18 cellular contexts compared by ENCODE assay signal in genomic region chr6:27760464-27760863, GRCh38.
DNase-seq lines count a peak whose midpoint lies in the region; ATAC-seq, FAIRE-seq and TF ChIP-seq lines count a peak whose summit lies in the region.
"Had no signal": no experiment of that assay in that cellular context is flagged by ENCODE, and none has a peak within 500 bp of the region (broad histone marks: within the 10 kb centered on the region; RNA-seq: fewer than 3 reads in every experiment).

No MANE protein-coding gene starts in this region.

- H3K36me3 Mint-ChIP-seq in T-helper 17 cell (ENCODE audit: low read depth), result no peaks in the 10 kb centered on the region
- H3K36me3 Mint-ChIP-seq: CD8-positive, alpha-beta T cell had no signal

- peak overlapping the region; percentile 91 for H3K4me3 Mint-ChIP-seq in T-helper 17 cell
- H3K4me3 Mint-ChIP-seq: B cell; CD8-positive, alpha-beta T cell had no signal

- H3K27ac Mint-ChIP-seq in T-helper 17 cell, result peak overlapping the region; percentile 97
- H3K27ac Mint-ChIP-seq: B cell; CD8-positive, alpha-beta T cell had no signal

- POLR2A ChIA-PET in HEK293T (lab: Yijun Ruan, JAX), result interaction anchor here (0.7 to 2.5 kb wide), 2 partner anchors 12 to 133 kb away, joined by 3 to 9 read pairs; a partner anchor contains a TSS

- no peak overlapping the region for H3K4me3 ChIP-seq in GM12865 (ENCODE audit: low read depth, low read length)
- H3K4me3 ChIP-seq in epithelial cell of esophagus (ENCODE audit: low read length), result no peak overlapping the region

- DNase-seq in GM12865 (ENCODE audit: low read depth), result peak; percentile 38
- no peak for DNase-seq in GM19239 (ENCODE audit: insufficient read length, low spot score)
- DNase-seq in T-helper 17 cell, result no peak
- peak; percentile 60 for DNase-seq in epithelial cell of esophagus (ENCODE audit: low read depth)
- DNase-seq in stimulated activated CD4-positive, alpha-beta T cell treated with anti-CD3 and anti-CD28 coated beads, Interleukin-12 subunit alpha, Interleukin-12 subunit beta, amount 100 ng/mL, for 4 hours, result no peak
- DNase-seq in DMS114 treated with DMSO at 0.1 percent for 48 hours (lab: John Stamatoyannopoulos, UW; ENCODE audit: unreplicated experiment), result no peak
- DNase-seq in HEK293T (ENCODE audit: extremely low spot score), result no peak
- DNase-seq: CD8-positive, alpha-beta T cell; GF-D8; H7; NCI-H1417; NCI-H1930; NCI-H446; NCI-H69; RPMI8226 had no signal

- ATAC-seq in T-helper 17 cell (no peak), GM21381 (IDR thresholded peaks at IDR 0.05; ENCODE audit: unreplicated experiment) (no peak)
- ATAC-seq: CD8-positive, alpha-beta T cell had no signal

- H3K27me3 Mint-ChIP-seq in T-helper 17 cell, result peaks cover 5% of the 10 kb centered on the region

- TF ChIP-seq CTCF in GM12865 (IDR thresholded peaks at IDR 0.05; ENCODE audit: insufficient read depth, low read depth, low read length, missing control alignments) (no peak), epithelial cell of esophagus (IDR thresholded peaks at IDR 0.05; ENCODE audit: insufficient read depth, low read depth, low read length, missing control alignments) (no peak)

- CTCF ChIA-PET in HEK293T (lab: Yijun Ruan, JAX), result interaction anchor here (2.4 kb wide), 1 partner anchor 12 kb away, joined by 13 read pairs; no protein-coding TSS in a partner anchor

- peaks cover 22% of the 10 kb centered on the region for H3K4me1 Mint-ChIP-seq in T-helper 17 cell

- H3K9me3 ChIP-seq in T-helper 17 cell (ENCODE audit: control insufficient read depth, low read length, poor library complexity, severe bottlenecking), result no peaks in the 10 kb centered on the region

- peak; percentile 56 for FAIRE-seq in GM19239 (lab: Jason Lieb, UNC)
- FAIRE-seq: D721Med had no signal

TF ChIP-seq in HEK293T, 16 proteins besides CTCF, POLR2A, EP300 and RAD21:
- TF ChIP-seq ELF4 (IDR thresholded peaks at IDR 0.05), result no peak
- TF ChIP-seq FOXK2 (IDR thresholded peaks at IDR 0.05), result no peak
- TF ChIP-seq BHLHE40 (IDR thresholded peaks at IDR 0.05; ENCODE audit: borderline replicate concordance), result no peak
- TF ChIP-seq SP1 (IDR thresholded peaks at IDR 0.05), result no peak
- TF ChIP-seq L3MBTL2 (conservative IDR thresholded peaks at IDR 0.05), result no peak
- no peak for TF ChIP-seq SUZ12 (IDR thresholded peaks at IDR 0.05)
- no peak for TF ChIP-seq TARDBP (IDR thresholded peaks at IDR 0.05)
- TF ChIP-seq LEF1 (IDR thresholded peaks at IDR 0.05; ENCODE audit: borderline replicate concordance), result no peak
- no peak for TF ChIP-seq CTBP1 (IDR thresholded peaks at IDR 0.05; ENCODE audit: borderline replicate concordance)
- TF ChIP-seq NFRKB (IDR thresholded peaks at IDR 0.05), result no peak

Comparison
In these comparisons a context has a peak if more than half of its experiments do, and no peak if none do; other contexts are left out.
1. DNase-seq: peak in GM12865 (single experiment) and epithelial cell of esophagus (single experiment); none in GM19239 (single experiment), T-helper 17 cell (0 of 3), stimulated activated CD4-positive, alpha-beta T cell treated with anti-CD3 and anti-CD28 coated beads, Interleukin-12 subunit alpha, Interleukin-12 subunit beta, amount 100 ng/mL, for 4 hours (single experiment), DMS114 treated with DMSO at 0.1 percent for 48 hours (single experiment) and HEK293T (single experiment).